17 cellular contexts compared by ENCODE assay signal in genomic region chr10:76874151-76874550, GRCh38.
DNase-seq lines count a peak whose midpoint lies in the region; ATAC-seq, FAIRE-seq and TF ChIP-seq lines count a peak whose summit lies in the region.
"Had no signal": no experiment of that assay in that cellular context is flagged by ENCODE, and none has a peak within 500 bp of the region (broad histone marks: within the 10 kb centered on the region; RNA-seq: fewer than 3 reads in every experiment).

No MANE protein-coding gene starts in this region.

- no peak for TF ChIP-seq POLR2A in prostate gland (IDR thresholded peaks at IDR 0.05)

- H3K4me1 ChIP-seq in prostate gland (replicated peaks), result no peaks in the 10 kb centered on the region

- intact Hi-C loops in posterior vena cava (cut with DNase I) (no loop called here), prostate gland (cut with DNase I) (no loop called here)

- no peak overlapping the region for H3K4me3 ChIP-seq in prostate gland
- H3K4me3 ChIP-seq: lung, PC-9 had no signal

- H3K27me3 ChIP-seq in prostate gland (replicated peaks; ENCODE audit: insufficient read depth), result no peaks in the 10 kb centered on the region

- no peak overlapping the region for H3K27ac ChIP-seq in prostate gland
- H3K27ac ChIP-seq: PC-9 had no signal

- DNase-seq in AG20443 (ENCODE audit: low spot score), result peak; percentile 67
- DNase-seq in NCI-H69 (lab: John Stamatoyannopoulos, UW), result peak; percentile 20
- peak; percentile 95 for DNase-seq in fibroblast of gingiva (ENCODE audit: low read depth)
- DNase-seq in posterior vena cava (ENCODE audit: low spot score), result peak; percentile 82
- DNase-seq in activated naive CD4-positive, alpha-beta T cell treated with Interleukin-2 at 50 U/mL for 16 hours, result no peak
- no peak for DNase-seq in D721Med (ENCODE audit: insufficient read length, low spot score)
- DNase-seq in prostate gland (ENCODE audit: low spot score), result no peak
- DNase-seq: activated CD4-positive, alpha-beta T cell treated with anti-CD3 and anti-CD28 coated beads, Interleukin-2, amount 10 ng/mL, durations not matched to agents 24 days and 14 days; activated T-cell treated with anti-CD3 and anti-CD28 coated beads, Interleukin-2, amount 50 U/mL, for 4 hours; DMS79 treated with DMSO at 0.1 percent for 48 hours; effector memory CD8-positive, alpha-beta T cell; Kasumi-1; NCI-H2227 treated with DMSO at 0.1 percent for 48 hours; nucleus accumbens; PC-9 had no signal

- no peak for TF ChIP-seq CTCF in D721Med (IDR thresholded peaks at IDR 0.05; ENCODE audit: insufficient read depth, missing control alignments)
- TF ChIP-seq CTCF in prostate gland (IDR thresholded peaks at IDR 0.05), result no peak

- no peaks in the 10 kb centered on the region for H3K36me3 ChIP-seq in prostate gland

- WGBS in prostate gland, result 87% methylated on average over 1 of the region's 1 CpG

- no peak for ATAC-seq in HG02798 (IDR thresholded peaks at IDR 0.05; ENCODE audit: poor library complexity, unreplicated experiment)
- ATAC-seq: activated T-cell treated with anti-CD3 and anti-CD28 coated beads, Interleukin-2, amount 50 U/mL, for 4 hours; effector memory CD8-positive, alpha-beta T cell had no signal

- FAIRE-seq in D721Med (lab: Jason Lieb, UNC), result no peak

- H3K9me3 ChIP-seq in prostate gland, result no peaks in the 10 kb centered on the region

Comparison
In these comparisons a context has a peak if more than half of its experiments do, and no peak if none do; other contexts are left out.
1. DNase-seq: peak in AG20443 (single experiment), NCI-H69 (single experiment), fibroblast of gingiva (single experiment) and posterior vena cava (single experiment); none in activated naive CD4-positive, alpha-beta T cell treated with Interleukin-2 at 50 U/mL for 16 hours (single experiment), D721Med (single experiment) and prostate gland (single experiment).